Comparison of ENCODE assay signal across 12 cellular contexts in the genomic region with DNA sequence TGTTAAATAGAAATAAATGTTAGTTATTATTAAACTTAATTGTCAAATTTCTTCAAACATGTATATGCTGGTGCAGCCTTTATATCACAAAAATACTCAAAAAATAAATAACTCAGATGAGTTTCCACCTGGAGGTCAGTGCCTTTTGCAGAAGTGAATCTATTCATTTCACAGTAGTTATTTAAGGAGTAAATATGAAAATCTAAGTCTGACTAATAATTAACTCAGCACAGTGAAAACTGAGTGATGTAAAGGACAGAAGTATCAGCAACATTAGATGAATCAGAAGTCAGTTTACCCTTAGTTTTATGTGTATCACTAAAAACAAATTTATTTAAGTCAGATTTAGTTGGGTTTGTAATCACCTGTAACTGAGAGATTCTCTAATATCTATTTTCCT.
A peak's percentile ranks its signal among the peaks of the same experiment; 100 is the strongest.
DNase-seq lines count a peak whose midpoint lies in the region; ATAC-seq lines count a peak whose summit lies in the region.
"Had no signal": no experiment of that assay in that cellular context is flagged by ENCODE, and none has a peak within 500 bp of the region (broad histone marks: within the 10 kb centered on the region; RNA-seq: fewer than 3 reads in every experiment).

No MANE protein-coding gene starts in this region.

- ATAC-seq in GM19324 (IDR thresholded peaks at IDR 0.05; ENCODE audit: low FRiP score, unreplicated experiment) (peak; percentile 87), HG02588 (IDR thresholded peaks at IDR 0.05; ENCODE audit: unreplicated experiment) (peak; percentile 96), HG03135 (IDR thresholded peaks at IDR 0.05; ENCODE audit: unreplicated experiment) (peak; percentile 96), T-helper 17 cell (no peak)
- peak; percentile 56 to 60 for ATAC-seq in stimulated activated naive B cell treated with anti-CD40 and anti-IgM and Interleukin-4, amounts not matched to agents 10 μg/mL and 1 μg/mL and 100 μg/mL, for 72 hours (replicated peaks)
- ATAC-seq: left colon had no signal

- DNase-seq in stimulated activated naive B cell treated with anti-CD40 and anti-IgM and Interleukin-4, amounts not matched to agents 10 μg/mL and 1 μg/mL and 100 μg/mL, for 72 hours = no peak
- DNase-seq in OCI-M1 (lab: John Stamatoyannopoulos, UW) (no peak), DMS153 (lab: John Stamatoyannopoulos, UW) (no peak), T-helper 17 cell (no peak)
- DNase-seq: activated CD4-positive, CD25-positive, alpha-beta regulatory T cell treated with anti-CD3 and anti-CD28 coated beads, Interleukin-2, amount 50 U/mL, for 72 hours; activated T-cell treated with anti-CD3 and anti-CD28 coated beads for 4 hours; CD4-positive, CD25-positive, alpha-beta regulatory T cell; left colon; thyroid gland had no signal

- H3K4me1 Mint-ChIP-seq in stimulated activated naive B cell treated with anti-CD40 and anti-IgM and Interleukin-4, amounts not matched to agents 10 μg/mL and 1 μg/mL and 100 μg/mL, for 72 hours = no peaks in the 10 kb centered on the region
- H3K4me1 Mint-ChIP-seq in T-helper 17 cell = no peaks in the 10 kb centered on the region
- H3K4me1 Mint-ChIP-seq: CD4-positive, CD25-positive, alpha-beta regulatory T cell had no signal

- H3K4me3 Mint-ChIP-seq in stimulated activated naive B cell treated with anti-CD40 and anti-IgM and Interleukin-4, amounts not matched to agents 10 μg/mL and 1 μg/mL and 100 μg/mL, for 72 hours = no peak overlapping the region
- no peak overlapping the region for H3K4me3 Mint-ChIP-seq in T-helper 17 cell
- H3K4me3 Mint-ChIP-seq: CD4-positive, CD25-positive, alpha-beta regulatory T cell had no signal

- H3K9me3 ChIP-seq in T-helper 17 cell (ENCODE audit: control insufficient read depth, low read length, poor library complexity, severe bottlenecking) = no peaks in the 10 kb centered on the region
- H3K9me3 ChIP-seq: thyroid gland had no signal

- H3K27me3 Mint-ChIP-seq in stimulated activated naive B cell treated with anti-CD40 and anti-IgM and Interleukin-4, amounts not matched to agents 10 μg/mL and 1 μg/mL and 100 μg/mL, for 72 hours = no peaks in the 10 kb centered on the region
- no peaks in the 10 kb centered on the region for H3K27me3 Mint-ChIP-seq in T-helper 17 cell
- H3K27me3 Mint-ChIP-seq: CD4-positive, CD25-positive, alpha-beta regulatory T cell had no signal

- H3K36me3 Mint-ChIP-seq in stimulated activated naive B cell treated with anti-CD40 and anti-IgM and Interleukin-4, amounts not matched to agents 10 μg/mL and 1 μg/mL and 100 μg/mL, for 72 hours = no peaks in the 10 kb centered on the region
- no peaks in the 10 kb centered on the region for H3K36me3 Mint-ChIP-seq in T-helper 17 cell (ENCODE audit: low read depth)
- H3K36me3 Mint-ChIP-seq: CD4-positive, CD25-positive, alpha-beta regulatory T cell had no signal

- H3K27ac Mint-ChIP-seq in stimulated activated naive B cell treated with anti-CD40 and anti-IgM and Interleukin-4, amounts not matched to agents 10 μg/mL and 1 μg/mL and 100 μg/mL, for 72 hours = no peak overlapping the region
- H3K27ac Mint-ChIP-seq in T-helper 17 cell = no peak overlapping the region
- H3K27ac Mint-ChIP-seq: CD4-positive, CD25-positive, alpha-beta regulatory T cell had no signal

- no peaks in the 10 kb centered on the region for H3K9me3 Mint-ChIP-seq in stimulated activated naive B cell treated with anti-CD40 and anti-IgM and Interleukin-4, amounts not matched to agents 10 μg/mL and 1 μg/mL and 100 μg/mL, for 72 hours
